ENCODE assay signal across 1 cellular context in the genomic region with DNA sequence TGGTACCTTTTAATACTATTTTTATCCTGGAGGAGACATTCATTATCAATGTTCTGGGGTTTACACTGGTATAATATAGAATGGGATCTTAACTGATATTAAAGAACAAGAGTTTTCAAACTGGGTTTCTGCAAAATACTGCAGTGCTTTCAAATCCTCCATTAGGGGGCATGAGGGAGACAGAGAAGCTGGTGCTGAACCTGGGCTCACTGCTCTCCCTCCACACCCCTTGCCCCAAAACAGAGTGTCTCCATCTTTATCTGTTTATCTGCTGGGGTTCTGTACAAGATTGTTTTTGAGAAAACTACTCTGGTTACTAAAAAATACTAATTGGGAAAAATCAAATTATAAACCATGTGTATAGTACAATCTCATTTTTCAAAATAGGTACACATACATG.
TF ChIP-seq lines count a peak whose summit lies in the region.

No MANE protein-coding gene starts in this region.

TF ChIP-seq in GM23338, 12 proteins besides CTCF, POLR2A, EP300 and RAD21 (continued from another document):
- no peak for TF ChIP-seq ZNF462 (CRISPR knock-in tag; IDR thresholded peaks at IDR 0.05)
- TF ChIP-seq STAT1 (IDR thresholded peaks at IDR 0.05; ENCODE audit: unreplicated experiment) = no peak
- TF ChIP-seq, protein P1, sequence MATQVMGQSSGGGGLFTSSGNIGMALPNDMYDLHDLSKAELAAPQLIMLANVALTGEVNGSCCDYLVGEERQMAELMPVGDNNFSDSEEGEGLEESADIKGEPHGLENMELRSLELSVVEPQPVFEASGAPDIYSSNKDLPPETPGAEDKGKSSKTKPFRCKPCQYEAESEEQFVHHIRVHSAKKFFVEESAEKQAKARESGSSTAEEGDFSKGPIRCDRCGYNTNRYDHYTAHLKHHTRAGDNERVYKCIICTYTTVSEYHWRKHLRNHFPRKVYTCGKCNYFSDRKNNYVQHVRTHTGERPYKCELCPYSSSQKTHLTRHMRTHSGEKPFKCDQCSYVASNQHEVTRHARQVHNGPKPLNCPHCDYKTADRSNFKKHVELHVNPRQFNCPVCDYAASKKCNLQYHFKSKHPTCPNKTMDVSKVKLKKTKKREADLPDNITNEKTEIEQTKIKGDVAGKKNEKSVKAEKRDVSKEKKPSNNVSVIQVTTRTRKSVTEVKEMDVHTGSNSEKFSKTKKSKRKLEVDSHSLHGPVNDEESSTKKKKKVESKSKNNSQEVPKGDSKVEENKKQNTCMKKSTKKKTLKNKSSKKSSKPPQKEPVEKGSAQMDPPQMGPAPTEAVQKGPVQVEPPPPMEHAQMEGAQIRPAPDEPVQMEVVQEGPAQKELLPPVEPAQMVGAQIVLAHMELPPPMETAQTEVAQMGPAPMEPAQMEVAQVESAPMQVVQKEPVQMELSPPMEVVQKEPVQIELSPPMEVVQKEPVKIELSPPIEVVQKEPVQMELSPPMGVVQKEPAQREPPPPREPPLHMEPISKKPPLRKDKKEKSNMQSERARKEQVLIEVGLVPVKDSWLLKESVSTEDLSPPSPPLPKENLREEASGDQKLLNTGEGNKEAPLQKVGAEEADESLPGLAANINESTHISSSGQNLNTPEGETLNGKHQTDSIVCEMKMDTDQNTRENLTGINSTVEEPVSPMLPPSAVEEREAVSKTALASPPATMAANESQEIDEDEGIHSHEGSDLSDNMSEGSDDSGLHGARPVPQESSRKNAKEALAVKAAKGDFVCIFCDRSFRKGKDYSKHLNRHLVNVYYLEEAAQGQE (IDR thresholded peaks at IDR 0.05; ENCODE audit: unreplicated experiment) = no peak
- no peak for TF ChIP-seq POLR2AphosphoS5 (IDR thresholded peaks at IDR 0.05; ENCODE audit: low read depth)
- no peak for TF ChIP-seq CREB1 (CRISPR knock-in tag; IDR thresholded peaks at IDR 0.05; ENCODE audit: low read depth)
- TF ChIP-seq ZNF114 (CRISPR knock-in tag; IDR thresholded peaks at IDR 0.05) = no peak
